Comparison of ENCODE assay signal across 10 cellular contexts in genomic region chr20:5192570-5193431, GRCh38.
DNase-seq lines count a peak whose midpoint lies in the region; ATAC-seq lines count a peak whose summit lies in the region.
"Had no signal": no experiment of that assay in that cellular context is flagged by ENCODE, and none has a peak within 500 bp of the region (broad histone marks: within the 10 kb centered on the region; RNA-seq: fewer than 3 reads in every experiment).

No MANE protein-coding gene starts in this region.

- ATAC-seq in HG02678 (IDR thresholded peaks at IDR 0.05; ENCODE audit: unreplicated experiment): peak; percentile 69
- no peak for ATAC-seq in stimulated activated effector memory CD8-positive, alpha-beta T cell treated with anti-CD3 and anti-CD28 coated beads, Interleukin-12 subunit alpha, Interleukin-12 subunit beta, amount 100 ng/mL, for 72 hours

- no peaks in the 10 kb centered on the region for H3K27me3 Mint-ChIP-seq in T-helper 2 cell treated with Interferon-gamma antibody and Interleukin-4, amounts not matched to agents 5 μg/mL and 100 μg/mL, for 36 hours (ENCODE audit: low read depth)
- H3K27me3 Mint-ChIP-seq in activated naive CD8-positive, alpha-beta T cell: no peaks in the 10 kb centered on the region
- H3K27me3 Mint-ChIP-seq: progenitor cell of endocrine pancreas had no signal

- H3K36me3 Mint-ChIP-seq in T-helper 2 cell treated with Interferon-gamma antibody and Interleukin-4, amounts not matched to agents 5 μg/mL and 100 μg/mL, for 36 hours (ENCODE audit: low read depth): peaks cover 24% of the 10 kb centered on the region
- H3K36me3 Mint-ChIP-seq in activated naive CD8-positive, alpha-beta T cell: peaks cover 2% of the 10 kb centered on the region
- peaks cover 48% of the 10 kb centered on the region for H3K36me3 Mint-ChIP-seq in stimulated activated effector memory CD8-positive, alpha-beta T cell treated with anti-CD3 and anti-CD28 coated beads, Interleukin-12 subunit alpha, Interleukin-12 subunit beta, amount 100 ng/mL, for 72 hours

- H3K4me3 Mint-ChIP-seq in T-helper 2 cell treated with Interferon-gamma antibody and Interleukin-4, amounts not matched to agents 5 μg/mL and 100 μg/mL, for 36 hours: no peak overlapping the region
- H3K4me3 Mint-ChIP-seq in activated naive CD8-positive, alpha-beta T cell: no peak overlapping the region
- H3K4me3 Mint-ChIP-seq in stimulated activated effector memory CD8-positive, alpha-beta T cell treated with anti-CD3 and anti-CD28 coated beads, Interleukin-12 subunit alpha, Interleukin-12 subunit beta, amount 100 ng/mL, for 72 hours: no peak overlapping the region

- DNase-seq in T-helper 2 cell treated with Interferon-gamma antibody and Interleukin-4, amounts not matched to agents 5 μg/mL and 100 μg/mL, for 36 hours (ENCODE audit: low spot score): no peak
- DNase-seq in T-helper 2 cell (no peak), superior temporal gyrus (ENCODE audit: extremely low spot score) (no peak), COR-L47 (lab: John Stamatoyannopoulos, UW) (no peak), NCI-H748 treated with DMSO at 0.1 percent for 48 hours (lab: John Stamatoyannopoulos, UW) (no peak)
- DNase-seq in stimulated activated effector memory CD8-positive, alpha-beta T cell treated with anti-CD3 and anti-CD28 coated beads, Interleukin-12 subunit alpha, Interleukin-12 subunit beta, amount 100 ng/mL, for 72 hours (ENCODE audit: low spot score in 2 of 2): no peak
- DNase-seq: T-helper 9 cell had no signal

- no peaks in the 10 kb centered on the region for H3K9me3 Mint-ChIP-seq in T-helper 2 cell treated with Interferon-gamma antibody and Interleukin-4, amounts not matched to agents 5 μg/mL and 100 μg/mL, for 36 hours
- H3K9me3 Mint-ChIP-seq in activated naive CD8-positive, alpha-beta T cell (ENCODE audit: low read depth): no peaks in the 10 kb centered on the region
- no peaks in the 10 kb centered on the region for H3K9me3 Mint-ChIP-seq in stimulated activated effector memory CD8-positive, alpha-beta T cell treated with anti-CD3 and anti-CD28 coated beads, Interleukin-12 subunit alpha, Interleukin-12 subunit beta, amount 100 ng/mL, for 72 hours

- H3K4me1 Mint-ChIP-seq in T-helper 2 cell treated with Interferon-gamma antibody and Interleukin-4, amounts not matched to agents 5 μg/mL and 100 μg/mL, for 36 hours (ENCODE audit: low read depth): peaks cover 10% of the 10 kb centered on the region
- H3K4me1 Mint-ChIP-seq in activated naive CD8-positive, alpha-beta T cell (ENCODE audit: low read depth): peaks cover 1% of the 10 kb centered on the region
- H3K4me1 Mint-ChIP-seq in stimulated activated effector memory CD8-positive, alpha-beta T cell treated with anti-CD3 and anti-CD28 coated beads, Interleukin-12 subunit alpha, Interleukin-12 subunit beta, amount 100 ng/mL, for 72 hours: peaks cover 17% of the 10 kb centered on the region

- H3K27ac Mint-ChIP-seq in T-helper 2 cell treated with Interferon-gamma antibody and Interleukin-4, amounts not matched to agents 5 μg/mL and 100 μg/mL, for 36 hours: peak overlapping the region; percentile 72
- H3K27ac Mint-ChIP-seq in activated naive CD8-positive, alpha-beta T cell: peak overlapping the region; percentile 22
- H3K27ac Mint-ChIP-seq in stimulated activated effector memory CD8-positive, alpha-beta T cell treated with anti-CD3 and anti-CD28 coated beads, Interleukin-12 subunit alpha, Interleukin-12 subunit beta, amount 100 ng/mL, for 72 hours: peak overlapping the region; percentile 60
- H3K27ac Mint-ChIP-seq: progenitor cell of endocrine pancreas had no signal

Comparison
In these comparisons a context has a peak if more than half of its experiments do, and no peak if none do; other contexts are left out.
1. H3K27ac Mint-ChIP-seq: peak in every context shown above with its lines; median percentile 72 in T-helper 2 cell treated with Interferon-gamma antibody and Interleukin-4, amounts not matched to agents 5 μg/mL and 100 μg/mL, for 36 hours; 60 in stimulated activated effector memory CD8-positive, alpha-beta T cell treated with anti-CD3 and anti-CD28 coated beads, Interleukin-12 subunit alpha, Interleukin-12 subunit beta, amount 100 ng/mL, for 72 hours; 22 in activated naive CD8-positive, alpha-beta T cell.